Comparison of ENCODE assay signal across 27 cellular contexts in genomic region chr12:111978545-111978944, GRCh38.
"Had no signal": no experiment of that assay in that cellular context is flagged by ENCODE, and none has a peak within 500 bp of the region (broad histone marks: within the 10 kb centered on the region; RNA-seq: fewer than 3 reads in every experiment).

No MANE protein-coding gene starts in this region.

- H3K4me1 Mint-ChIP-seq: neural progenitor cell had no signal

- DNase-seq: activated CD4-positive, alpha-beta T cell treated with anti-CD3 and anti-CD28 coated beads for 36 hours; activated CD4-positive, CD25-positive, alpha-beta regulatory T cell; activated CD8-positive, alpha-beta memory T cell treated with anti-CD3 and anti-CD28 coated beads for 24 hours; activated naive CD4-positive, alpha-beta T cell; adrenal gland; aorta; body of pancreas; dermis blood vessel endothelial cell; effector CD4-positive, alpha-beta T cell; esophagus squamous epithelium; foreskin melanocyte; heart right ventricle; left lung; lower lobe of right lung; mesenchymal stem cell; natural killer cell; occipital lobe; psoas muscle; sigmoid colon; small intestine; stimulated activated CD4-positive, alpha-beta T cell treated with anti-CD3 and anti-CD28 coated beads, Interleukin-4, amount 100 ng/mL, for 24 hours; stomach; thyroid gland; upper lobe of left lung had no signal

- H3K9me3 Mint-ChIP-seq: activated naive CD4-positive, alpha-beta T cell treated with anti-CD3 and anti-CD28 coated beads, Interleukin-2, amount 50 U/mL, for 72 hours; natural killer cell; neural progenitor cell; stimulated activated effector memory CD8-positive, alpha-beta T cell treated with anti-CD3 and anti-CD28 coated beads, Interleukin-12 subunit alpha, Interleukin-12 subunit beta, amount 100 ng/mL, for 72 hours had no signal

- ATAC-seq: activated CD4-positive, alpha-beta T cell treated with anti-CD3 and anti-CD28 coated beads for 36 hours; activated naive CD4-positive, alpha-beta T cell treated with anti-CD3 and anti-CD28 coated beads, Interleukin-2, amount 50 U/mL, for 72 hours; body of pancreas; heart right ventricle; left lung; lower lobe of right lung; natural killer cell; psoas muscle; stimulated activated effector memory CD8-positive, alpha-beta T cell treated with anti-CD3 and anti-CD28 coated beads, Interleukin-12 subunit alpha, Interleukin-12 subunit beta, amount 100 ng/mL, for 72 hours had no signal

- H3K4me3 Mint-ChIP-seq: activated CD4-positive, alpha-beta T cell treated with anti-CD3 and anti-CD28 coated beads for 36 hours; natural killer cell; neural progenitor cell; stimulated activated effector memory CD8-positive, alpha-beta T cell treated with anti-CD3 and anti-CD28 coated beads, Interleukin-12 subunit alpha, Interleukin-12 subunit beta, amount 100 ng/mL, for 72 hours had no signal

- H3K27ac Mint-ChIP-seq: activated CD4-positive, alpha-beta T cell treated with anti-CD3 and anti-CD28 coated beads for 36 hours; activated naive CD4-positive, alpha-beta T cell treated with anti-CD3 and anti-CD28 coated beads, Interleukin-2, amount 50 U/mL, for 72 hours; natural killer cell; neural progenitor cell; stimulated activated effector memory CD8-positive, alpha-beta T cell treated with anti-CD3 and anti-CD28 coated beads, Interleukin-12 subunit alpha, Interleukin-12 subunit beta, amount 100 ng/mL, for 72 hours had no signal

- H3K36me3 Mint-ChIP-seq: activated naive CD4-positive, alpha-beta T cell treated with anti-CD3 and anti-CD28 coated beads, Interleukin-2, amount 50 U/mL, for 72 hours; natural killer cell; neural progenitor cell; stimulated activated effector memory CD8-positive, alpha-beta T cell treated with anti-CD3 and anti-CD28 coated beads, Interleukin-12 subunit alpha, Interleukin-12 subunit beta, amount 100 ng/mL, for 72 hours had no signal

- H3K27me3 Mint-ChIP-seq: activated CD4-positive, alpha-beta T cell treated with anti-CD3 and anti-CD28 coated beads for 36 hours had no signal
